In the genomic region with DNA sequence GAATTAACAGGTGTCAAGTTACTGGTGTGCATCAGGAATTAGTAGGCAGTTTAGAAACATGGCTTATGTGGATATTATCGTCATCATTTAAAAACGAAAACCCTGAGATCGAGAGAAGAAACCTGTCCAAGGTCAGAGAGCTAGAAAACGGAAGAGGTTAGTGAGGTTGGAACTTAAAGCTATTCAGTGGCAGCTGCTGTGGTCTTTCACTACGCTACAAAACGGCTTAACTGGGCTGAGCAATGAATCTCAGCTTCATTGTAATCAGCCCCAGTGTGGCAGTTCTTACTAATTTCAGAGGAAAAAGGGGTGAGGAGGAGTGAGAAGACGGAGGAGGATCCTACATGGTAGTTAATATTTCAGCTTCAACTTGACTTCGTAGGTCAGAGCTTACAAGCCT, we compare ENCODE assay signal across 25 cellular contexts.
"Had no signal": no experiment of that assay in that cellular context is flagged by ENCODE, and none has a peak within 500 bp of the region (broad histone marks: within the 10 kb centered on the region; RNA-seq: fewer than 3 reads in every experiment).

No MANE protein-coding gene starts in this region.

- H3K27ac Mint-ChIP-seq: activated CD4-positive, alpha-beta memory T cell treated with anti-CD3 and anti-CD28 coated beads, Interleukin-2, amount 10 ng/mL, durations not matched to agents 7 days and 5 days; activated CD4-positive, alpha-beta T cell treated with anti-CD3 and anti-CD28 coated beads for 36 hours; activated naive CD4-positive, alpha-beta T cell treated with anti-CD3 and anti-CD28 coated beads, Interleukin-2, amount 10 ng/mL, durations not matched to agents 7 days and 5 days; activated naive CD8-positive, alpha-beta T cell treated with anti-CD3 and anti-CD28 coated beads for 36 hours; activated T-helper 2 cell treated with anti-CD3 and anti-CD28 coated beads, Interferon-gamma antibody, Interleukin-2, Interleukin-4, amounts not matched to agents 10 μg/mL and 5 μg/mL and 100 μg/mL, durations not matched to agents 14 hours and 24 hours and 36 hours; IgD-negative memory B cell had no signal

- H3K9me3 Mint-ChIP-seq: activated CD4-positive, alpha-beta memory T cell treated with anti-CD3 and anti-CD28 coated beads, Interleukin-2, amount 10 ng/mL, durations not matched to agents 7 days and 5 days; activated naive CD4-positive, alpha-beta T cell treated with anti-CD3 and anti-CD28 coated beads, Interleukin-2, amount 10 ng/mL, durations not matched to agents 7 days and 5 days; activated naive CD8-positive, alpha-beta T cell treated with anti-CD3 and anti-CD28 coated beads for 36 hours; activated T-helper 2 cell treated with anti-CD3 and anti-CD28 coated beads, Interferon-gamma antibody, Interleukin-2, Interleukin-4, amounts not matched to agents 10 μg/mL and 5 μg/mL and 100 μg/mL, durations not matched to agents 14 hours and 24 hours and 36 hours; IgD-negative memory B cell had no signal

- H3K4me1 Mint-ChIP-seq: activated CD4-positive, alpha-beta memory T cell treated with anti-CD3 and anti-CD28 coated beads, Interleukin-2, amount 10 ng/mL, durations not matched to agents 7 days and 5 days; activated CD4-positive, alpha-beta T cell treated with anti-CD3 and anti-CD28 coated beads for 36 hours; activated naive CD4-positive, alpha-beta T cell treated with anti-CD3 and anti-CD28 coated beads, Interleukin-2, amount 10 ng/mL, durations not matched to agents 7 days and 5 days; activated naive CD8-positive, alpha-beta T cell treated with anti-CD3 and anti-CD28 coated beads for 36 hours; IgD-negative memory B cell had no signal

- H3K4me2 ChIP-seq: SK-N-SH had no signal

- H3K36me3 Mint-ChIP-seq: activated naive CD4-positive, alpha-beta T cell treated with anti-CD3 and anti-CD28 coated beads, Interleukin-2, amount 10 ng/mL, durations not matched to agents 7 days and 5 days; activated naive CD8-positive, alpha-beta T cell treated with anti-CD3 and anti-CD28 coated beads for 36 hours; IgD-negative memory B cell had no signal

- DNase-seq: activated CD4-positive, alpha-beta memory T cell treated with anti-CD3 and anti-CD28 coated beads, Interleukin-2, amount 10 ng/mL, durations not matched to agents 7 days and 5 days; activated CD4-positive, alpha-beta T cell treated with anti-CD3 and anti-CD28 coated beads for 36 hours; activated CD4-positive, alpha-beta T cell treated with anti-CD3 and anti-CD28 coated beads, Interleukin-2, amount 50 U/mL, for 1 hour; activated gamma-delta T cell treated with Interleukin-2 at 50 U/mL for 16 hours; activated naive CD4-positive, alpha-beta T cell treated with anti-CD3 and anti-CD28 coated beads, Interleukin-2, amount 10 ng/mL, durations not matched to agents 7 days and 5 days; activated naive CD8-positive, alpha-beta T cell treated with anti-CD3 and anti-CD28 coated beads for 36 hours; activated T-cell treated with anti-CD3 and anti-CD28 coated beads for 4 hours; activated T-cell treated with anti-CD3 and anti-CD28 coated beads, Interleukin-2, amount 50 U/mL, for 48 hours; brain microvascular endothelial cell; cerebellar nuclear complex; MG63; NCI-H1105; NCI-H1436; NCI-H187; NCI-H2081; NCI-H446; NCI-H524; RPMI8226; SK-N-SH had no signal

- H3K27me3 Mint-ChIP-seq: activated CD4-positive, alpha-beta memory T cell treated with anti-CD3 and anti-CD28 coated beads, Interleukin-2, amount 10 ng/mL, durations not matched to agents 7 days and 5 days; activated naive CD4-positive, alpha-beta T cell treated with anti-CD3 and anti-CD28 coated beads, Interleukin-2, amount 10 ng/mL, durations not matched to agents 7 days and 5 days; activated naive CD8-positive, alpha-beta T cell treated with anti-CD3 and anti-CD28 coated beads for 36 hours had no signal

- ATAC-seq: activated CD4-positive, alpha-beta T cell treated with anti-CD3 and anti-CD28 coated beads for 36 hours; Panc1; Right ventricle myocardium inferior had no signal

- H3K4me3 ChIP-seq: cardiac muscle cell, MG63 had no signal

- H3K9ac ChIP-seq: SK-N-SH had no signal

- H3K9me3 ChIP-seq: MG63, SK-N-SH had no signal

- H3K4me3 Mint-ChIP-seq: activated CD4-positive, alpha-beta memory T cell treated with anti-CD3 and anti-CD28 coated beads, Interleukin-2, amount 10 ng/mL, durations not matched to agents 7 days and 5 days; activated CD4-positive, alpha-beta T cell treated with anti-CD3 and anti-CD28 coated beads for 36 hours; activated naive CD4-positive, alpha-beta T cell treated with anti-CD3 and anti-CD28 coated beads, Interleukin-2, amount 10 ng/mL, durations not matched to agents 7 days and 5 days; activated naive CD8-positive, alpha-beta T cell treated with anti-CD3 and anti-CD28 coated beads for 36 hours; IgD-negative memory B cell had no signal

- FAIRE-seq: TTC549 had no signal

- H3K27me3 ChIP-seq: brain microvascular endothelial cell, cardiac muscle cell had no signal

- H3K36me3 ChIP-seq: brain microvascular endothelial cell, cardiac muscle cell, MG63 had no signal

- H3K27ac ChIP-seq: brain microvascular endothelial cell, cardiac muscle cell had no signal
